ENCODE assay signal across 33 cellular contexts in genomic region chr4:95470622-95471021, GRCh38.
"Had no signal": no experiment of that assay in that cellular context is flagged by ENCODE, and none has a peak within 500 bp of the region (broad histone marks: within the 10 kb centered on the region; RNA-seq: fewer than 3 reads in every experiment).

No MANE protein-coding gene starts in this region.

- DNase-seq: activated B cell treated with CpG ODN at 0.5 μM for 24 hours; activated CD4-positive, alpha-beta memory T cell treated with anti-CD3 and anti-CD28 coated beads for 36 hours; activated CD4-positive, alpha-beta T cell treated with anti-CD3 and anti-CD28 coated beads for 4 hours; activated CD4-positive, alpha-beta T cell treated with anti-CD3 and anti-CD28 coated beads, Interleukin-2, amount 10 ng/mL, durations not matched to agents 24 days and 14 days; activated CD4-positive, alpha-beta T cell treated with anti-CD3 and anti-CD28 coated beads, Interleukin-2, amount 50 U/mL, for 1 hour; activated CD4-positive, alpha-beta T cell treated with anti-CD3 and anti-CD28 coated beads, Interleukin-2, amount 50 U/mL, for 4 hours; activated CD4-positive, CD25-positive, alpha-beta regulatory T cell treated with anti-CD3 and anti-CD28 coated beads, Interleukin-2, amount 50 U/mL, for 72 hours; activated CD8-positive, alpha-beta memory T cell treated with anti-CD3 and anti-CD28 coated beads, Interleukin-2, amount 50 U/mL, for 4 hours; activated CD8-positive, alpha-beta T cell treated with anti-CD3 and anti-CD28 coated beads for 36 hours; activated effector memory CD4-positive, alpha-beta T cell treated with anti-CD3 and anti-CD28 coated beads, Interleukin-2, amount 50 U/mL, for 16 hours; activated gamma-delta T cell treated with Interleukin-2 at 50 U/mL for 16 hours; activated naive CD4-positive, alpha-beta T cell; activated naive CD4-positive, alpha-beta T cell treated with anti-CD3 and anti-CD28 coated beads for 36 hours; activated naive CD4-positive, alpha-beta T cell treated with anti-CD3 and anti-CD28 coated beads, Interleukin-2, amount 50 U/mL, for 16 hours; activated naive CD8-positive, alpha-beta T cell treated with anti-CD3 and anti-CD28 coated beads for 36 hours; activated T-cell treated with anti-CD3 and anti-CD28 coated beads for 4 hours; activated T-cell treated with anti-CD3 and anti-CD28 coated beads, Interleukin-2, amount 50 U/mL, for 1 hour; activated T-cell treated with anti-CD3 and anti-CD28 coated beads, Interleukin-2, amount 50 U/mL, for 4 hours; activated T-cell treated with anti-CD3 and anti-CD28 coated beads, Interleukin-2, amount 50 U/mL, for 72 hours; adrenal gland; amniotic stem cell; aorta; body of pancreas; brain microvascular endothelial cell; central memory CD4-positive, alpha-beta T cell; T-helper 17 cell; T-helper 9 cell had no signal

- H3K27me3 ChIP-seq: adrenal gland, body of pancreas, brain microvascular endothelial cell, breast epithelium had no signal

- H3K9me3 ChIP-seq: adrenal gland, body of pancreas, breast epithelium had no signal

- H3K27ac ChIP-seq: adrenal gland, body of pancreas, brain microvascular endothelial cell, breast epithelium, VCaP had no signal

- H3K4me3 ChIP-seq: adrenal gland, body of pancreas, breast epithelium had no signal

- H3K36me3 ChIP-seq: adrenal gland, brain microvascular endothelial cell, breast epithelium had no signal

- ATAC-seq: activated CD8-positive, alpha-beta T cell treated with anti-CD3 and anti-CD28 coated beads for 36 hours; activated naive CD4-positive, alpha-beta T cell treated with anti-CD3 and anti-CD28 coated beads, Interleukin-2, amount 50 U/mL, for 72 hours; activated T-cell treated with anti-CD3 and anti-CD28 coated beads, Interleukin-2, amount 50 U/mL, for 4 hours; activated T-cell treated with anti-CD3 and anti-CD28 coated beads, Interleukin-2, amount 50 U/mL, for 72 hours; activated T-helper 17 cell treated with anti-CD3 and anti-CD28 coated beads, Interleukin-2, amount 50 U/mL, for 72 hours; body of pancreas; T-helper 17 cell had no signal

- H3K4me1 ChIP-seq: body of pancreas, breast epithelium had no signal

- FAIRE-seq: astrocyte, TTC549 had no signal
